Comparison of ENCODE assay signal across 26 cellular contexts in the genomic region with DNA sequence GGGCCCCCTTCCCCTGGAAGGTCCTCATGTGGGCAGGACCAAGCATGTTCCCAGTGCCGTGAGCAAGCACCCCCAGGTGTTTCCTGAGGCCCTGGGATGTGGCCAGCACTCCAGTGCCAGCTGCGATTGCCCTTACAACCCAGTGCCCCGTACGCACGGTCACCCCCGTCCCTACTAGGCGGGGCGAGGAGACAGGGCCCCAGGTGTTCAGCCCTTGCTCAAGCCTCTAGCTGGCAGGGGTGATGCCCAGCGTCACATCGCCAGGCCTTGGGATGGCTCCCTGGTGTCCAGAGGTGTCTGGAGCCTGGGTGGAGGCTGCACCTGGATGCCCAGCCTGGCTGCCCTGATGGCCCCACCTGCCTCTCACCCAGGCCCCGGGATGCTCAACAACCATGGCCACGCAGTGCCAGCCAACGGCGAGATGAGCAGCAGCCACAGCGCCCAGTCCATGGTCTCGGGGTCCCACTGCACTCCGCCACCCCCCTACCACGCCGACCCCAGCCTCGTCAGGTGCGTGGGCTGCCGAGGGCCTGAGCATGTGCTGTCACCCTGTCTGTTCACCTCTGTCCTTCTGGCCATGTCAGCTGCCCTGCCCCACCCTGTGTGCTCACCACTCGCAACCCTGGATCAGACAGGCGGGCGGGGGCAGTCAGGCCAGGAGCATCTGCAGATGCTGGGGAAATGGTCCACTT. TPM values are rescaled to one million over a fixed set of nuclear protein-coding genes. Genes with fewer than 3 reads are reported as not detected.
"Had no signal": no experiment of that assay in that cellular context is flagged by ENCODE, and none has a peak within 500 bp of the region (broad histone marks: within the 10 kb centered on the region; RNA-seq: fewer than 3 reads in every experiment).

No MANE protein-coding gene starts in this region.

- H3K4me1 Mint-ChIP-seq: activated naive CD4-positive, alpha-beta T cell treated with anti-CD3 and anti-CD28 coated beads, Interleukin-2, amount 50 U/mL, for 24 hours; T-helper 17 cell had no signal

- ATAC-seq: activated CD8-positive, alpha-beta T cell treated with anti-CD3 and anti-CD28 coated beads, Interleukin-2, amount 10 ng/mL, durations not matched to agents 7 days and 5 days; T-helper 17 cell; WTC11 had no signal

- DNase-seq: activated CD4-positive, alpha-beta T cell treated with anti-CD3 and anti-CD28 coated beads for 48 hours; activated CD4-positive, alpha-beta T cell treated with anti-CD3 and anti-CD28 coated beads, Interleukin-2, amount 50 U/mL, for 4 hours; activated CD4-positive, CD25-positive, alpha-beta regulatory T cell treated with anti-CD3 and anti-CD28 coated beads, Interleukin-2, amount 50 U/mL, for 72 hours; activated CD8-positive, alpha-beta memory T cell treated with anti-CD3 and anti-CD28 coated beads, Interleukin-2, amount 50 U/mL, for 48 hours; activated CD8-positive, alpha-beta T cell treated with anti-CD3 and anti-CD28 coated beads, Interleukin-2, amount 10 ng/mL, durations not matched to agents 7 days and 5 days; activated effector memory CD4-positive, alpha-beta T cell treated with Interleukin-2 at 50 U/mL for 16 hours; activated naive CD4-positive, alpha-beta T cell; activated T-cell treated with anti-CD3 and anti-CD28 coated beads, Interleukin-2, amount 50 U/mL, for 24 hours; aorta; NCI-H1048; NCI-H146; NCI-H187 treated with DMSO at 0.1 percent for 48 hours; NCI-H2081 treated with DMSO at 0.1 percent for 48 hours; NCI-H446; NCI-H748 treated with DMSO at 0.1 percent for 48 hours; SHP77 treated with DMSO at 0.1 percent for 48 hours; T-helper 17 cell; T-helper 9 cell had no signal

- H3K36me3 ChIP-seq: breast epithelium had no signal

- H3K27ac ChIP-seq: breast epithelium had no signal

- H3K9me3 ChIP-seq: breast epithelium had no signal

- H3K4me1 ChIP-seq: breast epithelium had no signal

- H3K27ac Mint-ChIP-seq: activated CD8-positive, alpha-beta T cell treated with anti-CD3 and anti-CD28 coated beads, Interleukin-2, amount 10 ng/mL, durations not matched to agents 7 days and 5 days; activated naive CD4-positive, alpha-beta T cell treated with anti-CD3 and anti-CD28 coated beads, Interleukin-2, amount 50 U/mL, for 24 hours; activated T-cell treated with anti-CD3 and anti-CD28 coated beads, Interleukin-2, amount 50 U/mL, for 24 hours; activated T-helper 1 cell treated with anti-CD3 and anti-CD28 coated beads, Interleukin-12 subunit alpha, Interleukin-12 subunit beta, Interleukin-2, Interleukin-4 antibody, amounts not matched to agents 30 ng/mL and 10 ng/mL and 1 ng/mL, durations not matched to agents 14 hours and 24 hours and 36 hours; T-helper 17 cell; WTC11 had no signal

- H3K36me3 Mint-ChIP-seq: activated naive CD4-positive, alpha-beta T cell treated with anti-CD3 and anti-CD28 coated beads, Interleukin-2, amount 50 U/mL, for 24 hours had no signal

- H3K4me3 ChIP-seq: breast epithelium had no signal

- H3K4me3 Mint-ChIP-seq: activated CD8-positive, alpha-beta T cell treated with anti-CD3 and anti-CD28 coated beads, Interleukin-2, amount 10 ng/mL, durations not matched to agents 7 days and 5 days; activated naive CD4-positive, alpha-beta T cell treated with anti-CD3 and anti-CD28 coated beads, Interleukin-2, amount 50 U/mL, for 24 hours; activated T-cell treated with anti-CD3 and anti-CD28 coated beads, Interleukin-2, amount 50 U/mL, for 24 hours; activated T-helper 1 cell treated with anti-CD3 and anti-CD28 coated beads, Interleukin-12 subunit alpha, Interleukin-12 subunit beta, Interleukin-2, Interleukin-4 antibody, amounts not matched to agents 30 ng/mL and 10 ng/mL and 1 ng/mL, durations not matched to agents 14 hours and 24 hours and 36 hours; T-helper 17 cell; WTC11 had no signal

- H3K9me3 Mint-ChIP-seq: activated naive CD4-positive, alpha-beta T cell treated with anti-CD3 and anti-CD28 coated beads, Interleukin-2, amount 50 U/mL, for 24 hours; activated T-cell treated with anti-CD3 and anti-CD28 coated beads, Interleukin-2, amount 50 U/mL, for 24 hours; activated T-helper 1 cell treated with anti-CD3 and anti-CD28 coated beads, Interleukin-12 subunit alpha, Interleukin-12 subunit beta, Interleukin-2, Interleukin-4 antibody, amounts not matched to agents 30 ng/mL and 10 ng/mL and 1 ng/mL, durations not matched to agents 14 hours and 24 hours and 36 hours; WTC11 had no signal

RNA-seq across cellular contexts. Expression of a gene that starts 21.5 kb away (rescaled TPM):
- total RNA-seq: activated CD8-positive, alpha-beta T cell treated with anti-CD3 and anti-CD28 coated beads, Interleukin-2, amount 10 ng/mL, durations not matched to agents 7 days and 5 days; activated T-helper 1 cell treated with anti-CD3 and anti-CD28 coated beads, Interleukin-12 subunit alpha, Interleukin-12 subunit beta, Interleukin-2, Interleukin-4 antibody, amounts not matched to agents 30 ng/mL and 10 ng/mL and 1 ng/mL, durations not matched to agents 14 hours and 24 hours and 36 hours; aorta; breast epithelium; chondrocyte; LHCN-M2; M059J; OCI-LY7; T-helper 17 cell had no signal
- polyA plus RNA-seq: aorta had no signal

RNA-seq across cellular contexts. Expression of a gene that starts 41.8 kb away (rescaled TPM):
- total RNA-seq: activated CD8-positive, alpha-beta T cell treated with anti-CD3 and anti-CD28 coated beads, Interleukin-2, amount 10 ng/mL, durations not matched to agents 7 days and 5 days; LHCN-M2; M059J had no signal
